14 cellular contexts compared by ENCODE assay signal in genomic region chr20:419556-420168, GRCh38. TPM values are rescaled to one million over a fixed set of nuclear protein-coding genes. Genes with fewer than 3 reads are reported as not detected.
DNase-seq lines count a peak whose midpoint lies in the region; ATAC-seq, FAIRE-seq and TF ChIP-seq lines count a peak whose summit lies in the region.
"Had no signal": no experiment of that assay in that cellular context is flagged by ENCODE, and none has a peak within 500 bp of the region (broad histone marks: within the 10 kb centered on the region; RNA-seq: fewer than 3 reads in every experiment).

No MANE protein-coding gene starts in this region.

- H3K27me3 Mint-ChIP-seq in progenitor cell of endocrine pancreas = no peaks in the 10 kb centered on the region

- DNase-seq in A549 (ENCODE audit: low read depth in 1 of 2, low spot score in 1 of 2) (no peak), NCI-H526 (lab: John Stamatoyannopoulos, UW) (peak; percentile 92 to 99), foreskin keratinocyte (no peak), KBM-7 (no peak), UCSD-AML1 (lab: John Stamatoyannopoulos, UW; ENCODE audit: unreplicated experiment) (no peak), uterus (no peak), progenitor cell of endocrine pancreas (ENCODE audit: low spot score, unreplicated experiment) (no peak)
- DNase-seq: MG63, midbrain, retina had no signal

- peaks cover 26% of the 10 kb centered on the region for H3K36me3 Mint-ChIP-seq in progenitor cell of endocrine pancreas (ENCODE audit: insufficient read depth)

- 90% methylated on average over 31 of the region's 32 CpGs for WGBS in A549 (ENCODE audit: missing lambda C conversion rate)

- in situ Hi-C loops in KBM-7 (cut with MboI; ENCODE audit: low pct_unique_long_range_greater_than_20kb, low sequenced_read_pairs) = no loop called here

- no peak overlapping the region for H3K4me3 Mint-ChIP-seq in progenitor cell of endocrine pancreas (ENCODE audit: low read depth)

- TF ChIP-seq POLR2A in A549 (IDR thresholded peaks at IDR 0.05; ENCODE audit: low read length) (no peak), uterus (IDR thresholded peaks at IDR 0.05) (no peak)

- H3K4me2 ChIP-seq in A549 = no peak overlapping the region; the same call in 2 of the 3 replicates
- H3K4me2 ChIP-seq: BLaER1 treated with 17β-estradiol and CSF1 and Interleukin-3, amounts not matched to agents 10 nM and 100 nM had no signal

- ATAC-seq in A549 (peak; percentile 6 to 7; a peak in 3 of 6 replicates), HG02885 (IDR thresholded peaks at IDR 0.05; ENCODE audit: poor library complexity, unreplicated experiment) (peak; percentile 72), foreskin keratinocyte (peak; percentile 96)

- no peaks in the 10 kb centered on the region for H3K4me1 Mint-ChIP-seq in progenitor cell of endocrine pancreas (ENCODE audit: low read depth)

- H3K36me3 ChIP-seq in uterus = no peaks in the 10 kb centered on the region
- H3K36me3 ChIP-seq: MG63 had no signal

- CTCF ChIA-PET in A549 (lab: Yijun Ruan, JAX) = interaction anchor here (0.6 to 5.7 kb wide), 4 partner anchors 12 to 65 kb away, joined by 3 to 56 read pairs (median 10); no protein-coding TSS in a partner anchor

- intact Hi-C loops in uterus (cut with DNase I; ENCODE audit: low total_unique reads) = no loop called here

- TF ChIP-seq RAD21 in A549 (conservative IDR thresholded peaks at IDR 0.05 in 1 of 2, IDR thresholded peaks at IDR 0.05 in 1 of 2) = no peak

- H3K27ac ChIP-seq in A549 (peak overlapping the region in 1 of 2 experiments; percentile 59; a peak in 3 of 6 replicates), foreskin keratinocyte (no peak overlapping the region), uterus (no peak overlapping the region)
- H3K27ac ChIP-seq: BLaER1 treated with 17β-estradiol and CSF1 and Interleukin-3, amounts not matched to agents 10 nM and 100 nM; upper lobe of left lung had no signal

- TF ChIP-seq EP300 in A549 (IDR thresholded peaks at IDR 0.05) = no peak

- TF ChIP-seq CTCF in A549 (IDR thresholded peaks at IDR 0.05) = no peak
- peak; percentile 51 for TF ChIP-seq CTCF in foreskin keratinocyte (conservative IDR thresholded peaks at IDR 0.05)
- TF ChIP-seq CTCF in uterus (IDR thresholded peaks at IDR 0.05) = no peak
- TF ChIP-seq CTCF in progenitor cell of endocrine pancreas (IDR thresholded peaks at IDR 0.05; ENCODE audit: unreplicated experiment) = no peak

- H3K4me1 ChIP-seq in A549 (peaks cover 32% of the 10 kb centered on the region), foreskin keratinocyte (no peaks in the 10 kb centered on the region), uterus (no peaks in the 10 kb centered on the region)

- POLR2A ChIA-PET in A549 (lab: Yijun Ruan, JAX) = interaction anchor here (1.6 kb wide), 1 partner anchor 13 kb away, joined by 4 read pairs; no protein-coding TSS in a partner anchor

- H3K4me3 ChIP-seq in A549 (no peak overlapping the region), uterus (no peak overlapping the region)
- H3K4me3 ChIP-seq: BLaER1 treated with 17β-estradiol and CSF1 and Interleukin-3, amounts not matched to agents 10 nM and 100 nM; MG63; upper lobe of left lung had no signal

- FAIRE-seq in A549 (lab: Jason Lieb, UNC) = no peak
- FAIRE-seq: RCC 7860 had no signal

- no peaks in the 10 kb centered on the region for H3K27me3 ChIP-seq in foreskin keratinocyte
- H3K27me3 ChIP-seq in uterus = no peaks in the 10 kb centered on the region
- H3K27me3 ChIP-seq: BLaER1 treated with 17β-estradiol and CSF1 and Interleukin-3, amounts not matched to agents 10 nM and 100 nM; MG63; upper lobe of left lung had no signal

- H3K9me3 ChIP-seq in A549 (no peaks in the 10 kb centered on the region), uterus (no peaks in the 10 kb centered on the region)
- H3K9me3 ChIP-seq: BLaER1 treated with 17β-estradiol and CSF1 and Interleukin-3, amounts not matched to agents 10 nM and 100 nM; MG63; upper lobe of left lung had no signal

- H3K27ac Mint-ChIP-seq in progenitor cell of endocrine pancreas = no peak overlapping the region

- H3K9me3 Mint-ChIP-seq in progenitor cell of endocrine pancreas (ENCODE audit: low read depth) = no peaks in the 10 kb centered on the region

TF ChIP-seq in A549, 52 proteins besides CTCF, POLR2A, EP300 and RAD21:
- no peak for TF ChIP-seq FOSL2 (IDR thresholded peaks at IDR 0.05)
- TF ChIP-seq FOSL2 (CRISPR knock-in tag; IDR thresholded peaks at IDR 0.05) = no peak
- no peak for TF ChIP-seq CHD2 (IDR thresholded peaks at IDR 0.05; ENCODE audit: low read length, partially characterized antibody)
- no peak for TF ChIP-seq HOXB13 (CRISPR knock-in tag; IDR thresholded peaks at IDR 0.05; ENCODE audit: low read depth)
- no peak for TF ChIP-seq CEBPB (IDR thresholded peaks at IDR 0.05)
- TF ChIP-seq JUNB (IDR thresholded peaks at IDR 0.05) = no peak
- no peak for TF ChIP-seq E2F6 (IDR thresholded peaks at IDR 0.05; ENCODE audit: borderline replicate concordance, low read depth)
- no peak for TF ChIP-seq ATOH8 (CRISPR knock-in tag; IDR thresholded peaks at IDR 0.05; ENCODE audit: low read depth)
- no peak for TF ChIP-seq BHLHE40 (IDR thresholded peaks at IDR 0.05; ENCODE audit: low read depth, low read length)

RNA-seq across cellular contexts. Expression of gene RBCK1, which starts 11.6 kb away (rescaled TPM):
- polyA plus RNA-seq in A549 (2011; rRNA removed) = 222 and 239 TPM in 2 replicates
- polyA plus RNA-seq in A549 (2012; cell fraction: cytosol; rRNA removed) = 142 and 173 TPM in 2 replicates
- 254 and 311 TPM in 2 replicates for polyA plus RNA-seq in A549 (2012; cell fraction: nucleus; rRNA removed)
- polyA plus RNA-seq in A549 (2017; fragmentation: RNase III; extraction: RNeasy Plus Mini Kit Qiagen cat#74134 plus additional on column Dnase treatment) = 105 to 117 TPM (median 112 TPM) in 3 replicates
- polyA minus RNA-seq in A549 (2011; rRNA and poly(A)+ RNA removed) = 186 and 187 TPM in 2 replicates
- total RNA-seq in foreskin keratinocyte = 81.2 and 198 TPM in 2 replicates
- 115 and 292 TPM in 2 replicates for polyA plus RNA-seq in foreskin keratinocyte
- total RNA-seq in uterus = 10 to 100 TPM; 57.9 to 86.3 (median 64.6) TPM
- 92.7 and 108 TPM in 2 replicates for total RNA-seq in progenitor cell of endocrine pancreas

RNA-seq across cellular contexts. Expression of gene TRIB3, which starts 39.1 kb away (rescaled TPM):
- polyA plus RNA-seq in A549 (2011; rRNA removed) (210 and 269 TPM in 2 replicates), A549 (2017; fragmentation: RNase III; extraction: RNeasy Plus Mini Kit Qiagen cat#74134 plus additional on column Dnase treatment) (28.4 to 39.8 TPM (median 34.0 TPM) in 3 replicates), foreskin keratinocyte (74.9 and 203 TPM in 2 replicates)
- 56.5 and 79.1 TPM in 2 replicates for polyA plus RNA-seq in A549 (2012; cell fraction: cytosol; rRNA removed)
- polyA plus RNA-seq in A549 (2012; cell fraction: nucleus; rRNA removed) = 68.7 and 90.7 TPM in 2 replicates
- 224 and 268 TPM in 2 replicates for polyA minus RNA-seq in A549 (2011; rRNA and poly(A)+ RNA removed)
- total RNA-seq in foreskin keratinocyte (72.4 and 207 TPM in 2 replicates), uterus (1 to 10 TPM; 1.8 to 8.4 (median 3.9) TPM), progenitor cell of endocrine pancreas (5.2 and 7.8 TPM in 2 replicates)

RNA-seq across cellular contexts. Expression of gene TBC1D20, which starts 42.7 kb away (rescaled TPM):
- polyA plus RNA-seq in A549 (2011; rRNA removed) (43.4 and 53.9 TPM in 2 replicates), A549 (2017; fragmentation: RNase III; extraction: RNeasy Plus Mini Kit Qiagen cat#74134 plus additional on column Dnase treatment) (24.5 to 28.0 TPM (median 27.7 TPM) in 3 replicates), foreskin keratinocyte (14.7 and 16.4 TPM in 2 replicates)
- polyA plus RNA-seq in A549 (2012; cell fraction: cytosol; rRNA removed) = 36.6 and 40.3 TPM in 2 replicates
- polyA plus RNA-seq in A549 (2012; cell fraction: nucleus; rRNA removed) = 22.8 and 27.9 TPM in 2 replicates
- 79.0 and 91.9 TPM in 2 replicates for polyA minus RNA-seq in A549 (2011; rRNA and poly(A)+ RNA removed)
- total RNA-seq in foreskin keratinocyte (23.0 and 28.8 TPM in 2 replicates), uterus (10 to 100 TPM; 11.0 to 44.0 (median 35.8) TPM), progenitor cell of endocrine pancreas (30.3 and 33.2 TPM in 2 replicates)

Comparison
In these comparisons a context has a peak if more than half of its experiments do, and no peak if none do; other contexts are left out.
1. ATAC-seq: peak in every context shown above with its lines; median percentile 96 in foreskin keratinocyte; 72 in HG02885; 6 in A549.
2. DNase-seq: peak in NCI-H526 (2 of 2); none in A549 (0 of 2), foreskin keratinocyte (0 of 2), KBM-7 (single experiment), UCSD-AML1 (single experiment), uterus (0 of 2) and progenitor cell of endocrine pancreas (single experiment).